In genomic region chr22:23376256-23376655, GRCh38 we compare ENCODE assay signal across 8 cellular contexts.
DNase-seq lines count a peak whose midpoint lies in the region; ATAC-seq and TF ChIP-seq lines count a peak whose summit lies in the region.

No MANE protein-coding gene starts in this region.

- no peaks in the 10 kb centered on the region for H3K4me1 ChIP-seq in prostate gland (replicated peaks)

- TF ChIP-seq POLR2A in erythroblast (IDR thresholded peaks at IDR 0.05; ENCODE audit: low read length) (no peak), prostate gland (IDR thresholded peaks at IDR 0.05) (no peak)

- H3K27me3 Mint-ChIP-seq in stimulated activated naive B cell treated with anti-CD40 and anti-IgM and Interleukin-4, amounts not matched to agents 10 μg/mL and 1 μg/mL and 100 μg/mL, for 72 hours: peaks cover 7 to 17% of the 10 kb centered on the region in 2 donors

- TF ChIP-seq CTCF in prostate gland (IDR thresholded peaks at IDR 0.05): peak in 1 of 4 experiments; percentile 22

- no peaks in the 10 kb centered on the region for H3K36me3 Mint-ChIP-seq in stimulated activated naive B cell treated with anti-CD40 and anti-IgM and Interleukin-4, amounts not matched to agents 10 μg/mL and 1 μg/mL and 100 μg/mL, for 72 hours

- H3K9me3 Mint-ChIP-seq in stimulated activated naive B cell treated with anti-CD40 and anti-IgM and Interleukin-4, amounts not matched to agents 10 μg/mL and 1 μg/mL and 100 μg/mL, for 72 hours: peaks cover 0 to 3% of the 10 kb centered on the region in 2 donors

- H3K4me3 ChIP-seq in prostate gland: no peak overlapping the region

- H3K4me3 Mint-ChIP-seq in stimulated activated naive B cell treated with anti-CD40 and anti-IgM and Interleukin-4, amounts not matched to agents 10 μg/mL and 1 μg/mL and 100 μg/mL, for 72 hours: no peak overlapping the region

- no peaks in the 10 kb centered on the region for H3K9me3 ChIP-seq in prostate gland

- peaks cover 0 to 1% of the 10 kb centered on the region in 2 donors for H3K4me1 Mint-ChIP-seq in stimulated activated naive B cell treated with anti-CD40 and anti-IgM and Interleukin-4, amounts not matched to agents 10 μg/mL and 1 μg/mL and 100 μg/mL, for 72 hours

- H3K27me3 ChIP-seq in prostate gland (replicated peaks; ENCODE audit: insufficient read depth): no peaks in the 10 kb centered on the region

- ATAC-seq in stimulated activated naive B cell treated with anti-CD40 and anti-IgM and Interleukin-4, amounts not matched to agents 10 μg/mL and 1 μg/mL and 100 μg/mL, for 72 hours (replicated peaks): peak; percentile 67 to 81

- DNase-seq in stimulated activated naive CD4-positive, alpha-beta T cell treated with Interleukin-2 at 50 U/mL for 16 hours (lab: John Stamatoyannopoulos, UW): peak; percentile 18
- DNase-seq in stimulated activated naive CD4-positive, alpha-beta T cell (lab: John Stamatoyannopoulos, UW): no peak
- DNase-seq in RPMI7951 (ENCODE audit: low read depth) (peak; percentile 35), erythroblast (lab: John Stamatoyannopoulos, UW) (peak; percentile 12 to 33), prostate gland (ENCODE audit: low spot score) (no peak), medulla oblongata (ENCODE audit: extremely low spot score) (no peak), NCI-H1105 treated with DMSO at 0.1 percent for 48 hours (lab: John Stamatoyannopoulos, UW) (no peak)
- DNase-seq in stimulated activated naive B cell treated with anti-CD40 and anti-IgM and Interleukin-4, amounts not matched to agents 10 μg/mL and 1 μg/mL and 100 μg/mL, for 72 hours: no peak

- H3K27ac ChIP-seq in prostate gland: no peak overlapping the region

- intact Hi-C loops in prostate gland (cut with DNase I): no loop called here

- H3K36me3 ChIP-seq in prostate gland: no peaks in the 10 kb centered on the region

- WGBS in prostate gland: 73% methylated on average over 6 of the region's 6 CpGs

- H3K27ac Mint-ChIP-seq in stimulated activated naive B cell treated with anti-CD40 and anti-IgM and Interleukin-4, amounts not matched to agents 10 μg/mL and 1 μg/mL and 100 μg/mL, for 72 hours: no peak overlapping the region

Comparison
In these comparisons a context has a peak if more than half of its experiments do, and no peak if none do; other contexts are left out.
1. DNase-seq: peak in stimulated activated naive CD4-positive, alpha-beta T cell treated with Interleukin-2 at 50 U/mL for 16 hours (single experiment), RPMI7951 (single experiment) and erythroblast (2 of 2); none in stimulated activated naive CD4-positive, alpha-beta T cell (0 of 6), stimulated activated naive B cell treated with anti-CD40 and anti-IgM and Interleukin-4, amounts not matched to agents 10 μg/mL and 1 μg/mL and 100 μg/mL, for 72 hours (single experiment), prostate gland (single experiment), medulla oblongata (single experiment) and NCI-H1105 treated with DMSO at 0.1 percent for 48 hours (single experiment).